In the genomic region with DNA sequence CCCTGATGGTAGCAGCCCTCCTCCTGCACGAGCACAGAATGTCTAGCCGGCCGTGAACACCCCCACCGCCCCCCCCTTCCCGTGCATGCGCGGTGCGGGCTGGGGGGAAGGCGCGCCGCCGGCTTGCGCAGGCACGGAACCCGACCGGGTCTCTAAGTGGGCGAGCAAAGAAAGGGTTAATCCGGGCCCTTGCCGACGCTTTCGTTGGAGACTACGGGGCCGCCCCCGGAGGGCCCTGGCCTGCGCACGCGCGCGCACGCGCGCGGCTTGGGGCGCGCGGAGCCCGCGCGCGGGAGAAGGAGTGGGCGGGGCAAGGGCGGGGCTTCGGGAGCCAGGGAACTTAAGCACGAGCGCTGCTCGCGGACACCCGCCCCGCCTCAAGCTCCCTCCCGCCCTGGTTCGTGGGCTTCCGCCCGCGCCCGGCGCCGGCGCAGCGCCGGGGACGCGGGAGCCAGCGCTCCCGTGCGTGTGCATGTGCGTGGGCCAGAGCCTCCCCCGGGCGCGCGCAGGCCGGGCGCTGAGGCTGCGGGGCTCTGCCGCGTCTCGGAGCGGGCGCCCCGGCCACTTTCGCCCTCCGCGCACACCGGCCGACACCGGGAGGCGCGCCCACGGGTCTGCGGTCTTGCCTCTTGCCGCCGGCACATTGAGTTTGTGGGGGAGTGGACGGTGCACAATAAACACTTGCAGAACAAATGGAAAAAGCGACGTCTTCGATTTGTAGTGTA, we compare ENCODE assay signal across 1 cellular context.
A peak's percentile ranks its signal among the peaks of the same experiment; 100 is the strongest.
TF ChIP-seq lines count a peak whose summit lies in the region.

No MANE protein-coding gene starts in this region.

TF ChIP-seq in HepG2, 621 proteins besides CTCF, POLR2A, EP300 and RAD21 (continued from another document):
- TF ChIP-seq KIAA2018 (CRISPR knock-in tag; IDR thresholded peaks at IDR 0.05; ENCODE audit: borderline replicate concordance) (no peak), RXRA (CRISPR knock-in tag; IDR thresholded peaks at IDR 0.05) (peak; percentile 20), SNAI1 (CRISPR knock-in tag; IDR thresholded peaks at IDR 0.05; ENCODE audit: borderline replicate concordance) (no peak), BHLHE40 (IDR thresholded peaks at IDR 0.05; ENCODE audit: low read length) (peak; percentile 21; the same call in 1 of the 2 replicates), RARG (CRISPR knock-in tag; IDR thresholded peaks at IDR 0.05; ENCODE audit: low read depth) (no peak)
